Comparison of ENCODE assay signal across 17 cellular contexts in genomic region chr15:92937880-92938279, GRCh38. TPM values are rescaled to one million over a fixed set of nuclear protein-coding genes. Genes with fewer than 3 reads are reported as not detected.
A peak's percentile ranks its signal among the peaks of the same experiment; 100 is the strongest.
DNase-seq lines count a peak whose midpoint lies in the region; ATAC-seq and TF ChIP-seq lines count a peak whose summit lies in the region.
"Had no signal": no experiment of that assay in that cellular context is flagged by ENCODE, and none has a peak within 500 bp of the region (broad histone marks: within the 10 kb centered on the region; RNA-seq: fewer than 3 reads in every experiment).

No MANE protein-coding gene starts in this region.

- no peaks in the 10 kb centered on the region for H3K9me2 ChIP-seq in neural cell (ENCODE audit: insufficient read depth, low read length)

- no peak for TF ChIP-seq RAD21 in neural cell (conservative IDR thresholded peaks at IDR 0.05)

- H3K4me3 ChIP-seq in neural cell (ENCODE audit: low read length), result no peak overlapping the region
- H3K4me3 ChIP-seq: ascending aorta, BLaER1, esophagus squamous epithelium had no signal

- no peak for DNase-seq in CD4-positive, alpha-beta T cell
- peak; percentile 17 for DNase-seq in NCI-H524 treated with DMSO at 0.1 percent for 48 hours (lab: John Stamatoyannopoulos, UW)
- DNase-seq in effector memory CD8-positive, alpha-beta T cell, result no peak
- no peak for DNase-seq in T-helper 9 cell
- no peak for DNase-seq in NCI-H345 (lab: John Stamatoyannopoulos, UW)
- DNase-seq: activated CD4-positive, alpha-beta T cell treated with anti-CD3 and anti-CD28 coated beads, Interleukin-2, amount 50 U/mL, for 4 hours; activated effector memory CD4-positive, alpha-beta T cell treated with Interleukin-2 at 50 U/mL for 16 hours; dermis blood vessel endothelial cell; DMS53; esophagus squamous epithelium; hippocampal formation; left cardiac atrium had no signal

- H3K36me3 Mint-ChIP-seq in CD4-positive, alpha-beta T cell (ENCODE audit: low read depth), result peaks cover 97% of the 10 kb centered on the region
- H3K36me3 Mint-ChIP-seq in effector memory CD8-positive, alpha-beta T cell (ENCODE audit: insufficient read depth), result peaks cover 94% of the 10 kb centered on the region

- peaks cover 61% of the 10 kb centered on the region for H3K4me1 Mint-ChIP-seq in CD4-positive, alpha-beta T cell (ENCODE audit: low read depth)
- peaks cover 18 to 50% of the 10 kb centered on the region in 2 donors for H3K4me1 Mint-ChIP-seq in effector memory CD8-positive, alpha-beta T cell (ENCODE audit: low read depth in 2 of 2)

- no peaks in the 10 kb centered on the region for H4K20me1 ChIP-seq in neural cell (ENCODE audit: insufficient read depth)

- H3K9ac ChIP-seq in neural cell (ENCODE audit: low read length), result no peak overlapping the region
- H3K9ac ChIP-seq: BLaER1, KMS-11 had no signal

- peak overlapping the region; percentile 2 for H3K4me3 Mint-ChIP-seq in CD4-positive, alpha-beta T cell
- no peak overlapping the region for H3K4me3 Mint-ChIP-seq in effector memory CD8-positive, alpha-beta T cell

- H2AFZ ChIP-seq in neural cell (ENCODE audit: low read depth, low read length), result no peak overlapping the region

- no peak for ATAC-seq in CD4-positive, alpha-beta T cell (ENCODE audit: poor library complexity)
- no peak for ATAC-seq in effector memory CD8-positive, alpha-beta T cell (replicated peaks)
- ATAC-seq in HG03045 (IDR thresholded peaks at IDR 0.05; ENCODE audit: unreplicated experiment), result no peak
- ATAC-seq: left cardiac atrium had no signal

- POLR2A ChIA-PET in CD4-positive, alpha-beta T cell (lab: Charles Lee), result interaction anchor here (1.2 to 2.2 kb wide), 2 partner anchors 16 to 129 kb away, joined by 4 to 6 read pairs; no protein-coding TSS in a partner anchor

- H3K4me2 ChIP-seq in neural cell (ENCODE audit: low read length), result no peak overlapping the region
- H3K4me2 ChIP-seq: BLaER1, KMS-11 had no signal

- CTCF ChIA-PET in CD4-positive, alpha-beta T cell (lab: Charles Lee), result interaction anchor here (0.8 to 2.7 kb wide), 3 partner anchors 10 to 129 kb away, joined by 3 to 13 read pairs (median 3); no protein-coding TSS in a partner anchor

- H3K27me3 ChIP-seq in CD4-positive, alpha-beta T cell (ENCODE audit: control insufficient read depth, insufficient read depth, low read length), result no peaks in the 10 kb centered on the region
- no peaks in the 10 kb centered on the region for H3K27me3 ChIP-seq in neural cell (ENCODE audit: insufficient read depth, low read depth, low read length)
- H3K27me3 ChIP-seq: ascending aorta, BLaER1, esophagus squamous epithelium had no signal

- H3K79me2 ChIP-seq in neural cell (replicated peaks; ENCODE audit: insufficient read depth, low read length), result peaks cover 12% of the 10 kb centered on the region

- no peak for TF ChIP-seq CTCF in CD4-positive, alpha-beta T cell (IDR thresholded peaks at IDR 0.05)
- TF ChIP-seq CTCF in neural cell (IDR thresholded peaks at IDR 0.05; ENCODE audit: poor library complexity, severe bottlenecking), result no peak

- H3K9me3 ChIP-seq in CD4-positive, alpha-beta T cell (ENCODE audit: control insufficient read depth, low read length), result no peaks in the 10 kb centered on the region
- H3K9me3 ChIP-seq in neural cell (ENCODE audit: low read length), result no peaks in the 10 kb centered on the region
- H3K9me3 ChIP-seq: ascending aorta, BLaER1, esophagus squamous epithelium had no signal

- H3K36me3 ChIP-seq in neural cell (ENCODE audit: insufficient read depth, low read length), result peaks cover 25% of the 10 kb centered on the region

- intact Hi-C loops in CD4-positive, alpha-beta T cell (cut with DNase I, micrococcal nuclease), result loop anchor here in 1 of 2 experiments (5.0 kb wide), 1 partner anchor 44 kb away; no protein-coding TSS in a partner anchor

- no peaks in the 10 kb centered on the region for H3F3A ChIP-seq in neural cell (ENCODE audit: insufficient read depth, low read length, poor library complexity, severe bottlenecking)

- peak overlapping the region; percentile 50 for H3K27ac Mint-ChIP-seq in CD4-positive, alpha-beta T cell
- H3K27ac Mint-ChIP-seq in effector memory CD8-positive, alpha-beta T cell, result peak overlapping the region; percentile 64 to 83

- no peaks in the 10 kb centered on the region for H3K9me3 Mint-ChIP-seq in CD4-positive, alpha-beta T cell
- no peaks in the 10 kb centered on the region for H3K9me3 Mint-ChIP-seq in effector memory CD8-positive, alpha-beta T cell

- no peak for TF ChIP-seq EP300 in neural cell (conservative IDR thresholded peaks at IDR 0.05; ENCODE audit: poor library complexity, severe bottlenecking)

- H3K27me3 Mint-ChIP-seq in CD4-positive, alpha-beta T cell, result no peaks in the 10 kb centered on the region
- no peaks in the 10 kb centered on the region for H3K27me3 Mint-ChIP-seq in effector memory CD8-positive, alpha-beta T cell

- no peak overlapping the region for H3K27ac ChIP-seq in CD4-positive, alpha-beta T cell (ENCODE audit: low read depth, low read length)
- H3K27ac ChIP-seq in neural cell (ENCODE audit: low read length), result peak overlapping the region; percentile 30
- H3K27ac ChIP-seq: ascending aorta, BLaER1, esophagus squamous epithelium, KMS-11 had no signal

TF ChIP-seq in neural cell, 6 proteins besides CTCF, POLR2A, EP300 and RAD21:
- TF ChIP-seq MXI1 (conservative IDR thresholded peaks at IDR 0.05; ENCODE audit: poor library complexity, severe bottlenecking), result no peak
- TF ChIP-seq REST (IDR thresholded peaks at IDR 0.05; ENCODE audit: borderline replicate concordance), result no peak
TF ChIP-seq in neural cell: peak in this region for 0.

RNA-seq across cellular contexts. Expression of gene CHD2, which starts 37.8 kb away (rescaled TPM):
- total RNA-seq in CD4-positive, alpha-beta T cell, result 100 to 1,000 TPM; 615 to 660 TPM
- polyA plus RNA-seq in neural cell, result 101 and 113 TPM in 2 replicates
- polyA minus RNA-seq in neural cell, result 222 and 250 TPM in 2 replicates
